Comparison of ENCODE assay signal across 1 cellular context in genomic region chr10:88804083-88804812, GRCh38.
TF ChIP-seq lines count a peak whose summit lies in the region.

No MANE protein-coding gene starts in this region.

TF ChIP-seq in GM23338, 12 proteins besides CTCF, POLR2A, EP300 and RAD21 (continued from another document):
- TF ChIP-seq REST (IDR thresholded peaks at IDR 0.05; ENCODE audit: unreplicated experiment) (no peak), EZH2 (IDR thresholded peaks at IDR 0.05; ENCODE audit: low read depth, unreplicated experiment) (no peak), POLR2AphosphoS5 (IDR thresholded peaks at IDR 0.05; ENCODE audit: low read depth) (no peak), ZNF331 (CRISPR knock-in tag; IDR thresholded peaks at IDR 0.05; ENCODE audit: low read depth) (no peak), ETS1 (IDR thresholded peaks at IDR 0.05) (no peak), NANOG (IDR thresholded peaks at IDR 0.05; ENCODE audit: borderline replicate concordance) (no peak), ZNF114 (CRISPR knock-in tag; IDR thresholded peaks at IDR 0.05) (no peak)
